Comparison of ENCODE assay signal across 18 cellular contexts in genomic region chr12:78726854-78727253, GRCh38.
DNase-seq lines count a peak whose midpoint lies in the region; ATAC-seq, FAIRE-seq and TF ChIP-seq lines count a peak whose summit lies in the region.
"Had no signal": no experiment of that assay in that cellular context is flagged by ENCODE, and none has a peak within 500 bp of the region (broad histone marks: within the 10 kb centered on the region; RNA-seq: fewer than 3 reads in every experiment).

No MANE protein-coding gene starts in this region.

- H3K4me3 ChIP-seq in HCT116 (replicated peaks in 1 of 2; ENCODE audit: low read depth in 1 of 2, low read length in 2 of 2), result no peak overlapping the region
- H3K4me3 ChIP-seq in H1 (ENCODE audit: extremely low read depth in 1 of 4, insufficient read depth in 2 of 4, low read depth in 3 of 4, low read length in 4 of 4), result no peak overlapping the region
- no peak overlapping the region for H3K4me3 ChIP-seq in neural progenitor cell
- H3K4me3 ChIP-seq: GM12878 had no signal

- intact Hi-C loops in HCT116 (cut with micrococcal nuclease), result no loop called here

- peaks cover 0 to 6% of the 10 kb centered on the region in 2 experiments; a peak in 1 of 4 replicates for H3K4me1 ChIP-seq in HCT116 (ENCODE audit: control insufficient read depth in 1 of 2, insufficient read depth in 2 of 2, low read length in 2 of 2)
- H3K4me1 ChIP-seq in H1 (replicated peaks in 1 of 4; ENCODE audit: control insufficient read depth in 3 of 4, insufficient read depth in 4 of 4, low read length in 3 of 4), result no peaks in the 10 kb centered on the region
- peaks cover 12% of the 10 kb centered on the region for H3K4me1 ChIP-seq in neural progenitor cell

- no peaks in the 10 kb centered on the region for H3K36me3 ChIP-seq in HCT116 (ENCODE audit: control insufficient read depth in 1 of 2, insufficient read depth in 2 of 2, low read length in 2 of 2)
- no peaks in the 10 kb centered on the region for H3K36me3 ChIP-seq in H1 (ENCODE audit: control insufficient read depth in 2 of 4, insufficient read depth in 4 of 4, low read length in 3 of 4)
- no peaks in the 10 kb centered on the region for H3K36me3 ChIP-seq in neural progenitor cell

- H3K14ac ChIP-seq in H1 (ENCODE audit: insufficient read length), result no peak overlapping the region

- H3K36me3 Mint-ChIP-seq in neural progenitor cell, result no peaks in the 10 kb centered on the region

- RAD21 ChIA-PET in HCT116 (lab: Charles Lee; ENCODE audit: low non-redundant PET in 1 of 2, low total read pairs in 2 of 2, uncharacterized antibody in 2 of 2, unreplicated experiment in 2 of 2), result no interaction called here

- FAIRE-seq in H1 (lab: Jason Lieb, UNC) (no peak), GM12891 (lab: Jason Lieb, UNC) (no peak)
- FAIRE-seq: GM12878, HepG2 had no signal

- no peak overlapping the region for H2BK5ac ChIP-seq in H1 (ENCODE audit: low read depth, low read length)

- H3K23ac ChIP-seq in H1 (ENCODE audit: insufficient read length), result no peak overlapping the region

- H3K4me2 ChIP-seq in HCT116 (ENCODE audit: low read length), result 0 out of 2 replicates have a peak overlapping the region, but pooled peaks have one; percentile 3
- no peak overlapping the region for H3K4me2 ChIP-seq in H1 (ENCODE audit: insufficient read depth in 1 of 2, low read depth in 2 of 2, low read length in 2 of 2)
- H3K4me2 ChIP-seq in neural progenitor cell, result no peak overlapping the region

- peak overlapping the region; percentile 72 for H2AFZ ChIP-seq in HCT116 (ENCODE audit: low read depth, low read length, poor library complexity, severe bottlenecking)
- H2AFZ ChIP-seq in H1 (ENCODE audit: low read length), result 0 out of 2 replicates have a peak overlapping the region, but pooled peaks have one; percentile 33
- no peak overlapping the region for H2AFZ ChIP-seq in neural progenitor cell (replicated peaks)

- no peak for TF ChIP-seq POLR2A in HCT116 (IDR thresholded peaks at IDR 0.05; ENCODE audit: borderline replicate concordance, extremely low read depth, insufficient read depth, insufficient read length)
- no peak for TF ChIP-seq POLR2A in H1 (IDR thresholded peaks at IDR 0.05; ENCODE audit: control extremely low read depth in 1 of 2, low read depth in 2 of 2, low read length in 2 of 2)
- no peak for TF ChIP-seq POLR2A in GM12891 (IDR thresholded peaks at IDR 0.05; ENCODE audit: low read depth, low read length)

- H3K79me2 ChIP-seq in HCT116 (ENCODE audit: insufficient read depth, low read length) (no peaks in the 10 kb centered on the region), H1 (ENCODE audit: control insufficient read depth in 1 of 2, insufficient read depth in 2 of 2, low read length in 2 of 2) (no peaks in the 10 kb centered on the region), neural progenitor cell (ENCODE audit: low read depth) (no peaks in the 10 kb centered on the region)

- H4K20me1 ChIP-seq in HCT116 (ENCODE audit: insufficient read depth) (no peaks in the 10 kb centered on the region), H1 (replicated peaks in 1 of 2; ENCODE audit: control insufficient read depth in 1 of 2, insufficient read depth in 2 of 2, low read length in 2 of 2) (no peaks in the 10 kb centered on the region), neural progenitor cell (ENCODE audit: low read depth) (no peaks in the 10 kb centered on the region)

- no peaks in the 10 kb centered on the region for H3F3A ChIP-seq in neural progenitor cell (ENCODE audit: low read depth)

- TF ChIP-seq CTCF in HCT116 (IDR thresholded peaks at IDR 0.05 in 2 of 3, conservative IDR thresholded peaks at IDR 0.05 in 1 of 3; ENCODE audit: borderline replicate concordance in 1 of 3, insufficient read depth in 1 of 3, low read depth in 2 of 3, low read length in 2 of 3), result no peak
- TF ChIP-seq CTCF in H1 (IDR thresholded peaks at IDR 0.05; ENCODE audit: control extremely low read depth in 1 of 3, insufficient read depth in 1 of 3, low read depth in 1 of 3, low read length in 3 of 3), result no peak
- TF ChIP-seq CTCF in neural progenitor cell (IDR thresholded peaks at IDR 0.05), result no peak

- H4K91ac ChIP-seq in H1 (replicated peaks; ENCODE audit: insufficient read length, low read length), result no peak overlapping the region

- POLR2A ChIA-PET in HCT116 (lab: Charles Lee), result no interaction called here
- POLR2A ChIA-PET in H1 (lab: Charles Lee; ENCODE audit: partially characterized antibody), result no interaction called here

- DNase-seq in HCT116 (ENCODE audit: low read depth, low spot score) (no peak), NCI-H510A (lab: John Stamatoyannopoulos, UW) (peak; percentile 9), H1 (ENCODE audit: low read depth in 1 of 2, low spot score in 2 of 2) (no peak), neural progenitor cell (ENCODE audit: low spot score) (no peak), NCI-H1417 treated with DMSO at 0.1 percent for 48 hours (lab: John Stamatoyannopoulos, UW) (no peak), GM12891 (ENCODE audit: insufficient read length, low spot score) (no peak), Ammon's horn (ENCODE audit: low spot score) (no peak)
- DNase-seq: GOT3, HFFc6, KBM-7, MV-4-11, NCI-H446 treated with DMSO at 0.1 percent for 48 hours had no signal

- no peak for TF ChIP-seq RAD21 in HCT116 (IDR thresholded peaks at IDR 0.05; ENCODE audit: low read depth)
- TF ChIP-seq RAD21 in H1 (IDR thresholded peaks at IDR 0.05 in 1 of 2, conservative IDR thresholded peaks at IDR 0.05 in 1 of 2; ENCODE audit: low read depth in 2 of 2, low read length in 2 of 2), result no peak

- H3K27me3 Mint-ChIP-seq in neural progenitor cell (ENCODE audit: insufficient read depth, low read depth), result peaks cover 5% of the 10 kb centered on the region
- H3K27me3 Mint-ChIP-seq: B cell had no signal

- no peak overlapping the region for H3K9ac ChIP-seq in HCT116 (ENCODE audit: low read length)
- H3K9ac ChIP-seq in H1 (replicated peaks in 1 of 4; ENCODE audit: extremely low read depth in 1 of 4, low read depth in 3 of 4, low read length in 3 of 4), result no peak overlapping the region
- no peak overlapping the region for H3K9ac ChIP-seq in neural progenitor cell

- peaks cover 19% of the 10 kb centered on the region for H3K4me1 Mint-ChIP-seq in neural progenitor cell
- H3K4me1 Mint-ChIP-seq: B cell had no signal

- no peaks in the 10 kb centered on the region for H3K9me2 ChIP-seq in HCT116 (ENCODE audit: insufficient read depth)

- peak overlapping the region; percentile 81 for H3K27ac Mint-ChIP-seq in neural progenitor cell
- H3K27ac Mint-ChIP-seq: B cell; HFFc6; T-helper 1 cell treated with Interleukin-12 subunit alpha and Interleukin-12 subunit beta and Interleukin-4 antibody, amounts not matched to agents 30 μg/mL and 1 μg/mL, for 36 hours had no signal

- no peak overlapping the region for H3K56ac ChIP-seq in H1 (replicated peaks; ENCODE audit: insufficient read length, low read depth, low read length)

- BruUV-seq in HCT116 (replicated peaks; lab: Mats Ljungman, UMichigan), result no TSS peak

- H3K9me3 Mint-ChIP-seq in neural progenitor cell, result no peaks in the 10 kb centered on the region
- H3K9me3 Mint-ChIP-seq: HFFc6; T-helper 1 cell treated with Interleukin-12 subunit alpha and Interleukin-12 subunit beta and Interleukin-4 antibody, amounts not matched to agents 30 μg/mL and 1 μg/mL, for 36 hours had no signal

- H3K9me3 ChIP-seq in HCT116 (ENCODE audit: control insufficient read depth in 1 of 2, insufficient read depth in 1 of 2, low read depth in 1 of 2, low read length in 2 of 2), result no peaks in the 10 kb centered on the region
- H3K9me3 ChIP-seq in H1 (ENCODE audit: insufficient read depth in 2 of 2, low read depth in 1 of 2, low read length in 1 of 2), result no peaks in the 10 kb centered on the region
- no peaks in the 10 kb centered on the region for H3K9me3 ChIP-seq in neural progenitor cell (ENCODE audit: low read depth)

- H2BK20ac ChIP-seq in H1 (ENCODE audit: low read length), result no peak overlapping the region

- no peak overlapping the region for H2BK120ac ChIP-seq in H1 (replicated peaks; ENCODE audit: low read depth, low read length)

- no peak overlapping the region for H3K4ac ChIP-seq in H1 (replicated peaks; ENCODE audit: insufficient read length, low read depth, low read length)

- no peaks in the 10 kb centered on the region for H3K23me2 ChIP-seq in H1 (ENCODE audit: low read depth, low read length)

- no peak overlapping the region for H4K5ac ChIP-seq in H1 (ENCODE audit: insufficient read length, low read depth, low read length)

- H2BK12ac ChIP-seq in H1 (ENCODE audit: low read depth, low read length), result no peak overlapping the region

- no peak overlapping the region for H2AK5ac ChIP-seq in H1 (ENCODE audit: low read depth, low read length)

- H3K27me3 ChIP-seq in HCT116 (ENCODE audit: insufficient read depth, low read length) (no peaks in the 10 kb centered on the region), H1 (replicated peaks in 1 of 4; ENCODE audit: control insufficient read depth in 3 of 4, extremely low read depth in 1 of 4, insufficient read depth in 3 of 4, low read length in 3 of 4) (no peaks in the 10 kb centered on the region), neural progenitor cell (no peaks in the 10 kb centered on the region)

- no peak overlapping the region for H2BK15ac ChIP-seq in H1 (ENCODE audit: low read length)

- no peak overlapping the region for H3K4me3 Mint-ChIP-seq in neural progenitor cell
- H3K4me3 Mint-ChIP-seq: B cell; HFFc6; T-helper 1 cell treated with Interleukin-12 subunit alpha and Interleukin-12 subunit beta and Interleukin-4 antibody, amounts not matched to agents 30 μg/mL and 1 μg/mL, for 36 hours had no signal

- no peak overlapping the region for H3K18ac ChIP-seq in H1 (ENCODE audit: extremely low read depth, low read length)

- CTCF ChIA-PET in HCT116 (lab: Charles Lee) (no interaction called here), H1 (lab: Charles Lee; ENCODE audit: partially characterized antibody) (no interaction called here)

- TF ChIP-seq EP300 in H1 (IDR thresholded peaks at IDR 0.05; ENCODE audit: borderline replicate concordance in 1 of 2, low read depth in 2 of 2, low read length in 2 of 2), result no peak

- no peak overlapping the region for H4K8ac ChIP-seq in H1 (ENCODE audit: extremely low read depth, insufficient read depth, low read length)

- H3K79me1 ChIP-seq in H1 (ENCODE audit: low read depth, low read length), result no peaks in the 10 kb centered on the region

- ATAC-seq in HCT116 (no peak), GM21786 (IDR thresholded peaks at IDR 0.05; ENCODE audit: unreplicated experiment) (no peak)
- ATAC-seq: GM12878, HepG2 had no signal

- H3K27ac ChIP-seq in HCT116 (ENCODE audit: low read depth, low read length), result no peak overlapping the region
- no peak overlapping the region for H3K27ac ChIP-seq in H1 (ENCODE audit: low read depth, low read length)
- no peak overlapping the region for H3K27ac ChIP-seq in neural progenitor cell
- H3K27ac ChIP-seq: RWPE1 had no signal

- WGBS in H1 (ENCODE audit: extremely low coverage in 1 of 2, insufficient coverage in 1 of 2, insufficient read length in 1 of 2, insufficient replicate concordance in 2 of 2, low coverage in 1 of 2, low lambda C conversion rate in 2 of 2, missing lambda C conversion rate in 1 of 2), 2 experiments, result 91% methylated on average over 2 of the region's 2 CpGs; no CpG with 5 or more reads in 1 of the 2 experiments

TF ChIP-seq in HCT116, 20 proteins besides CTCF, POLR2A, EP300 and RAD21 (continues in another document):
- no peak for TF ChIP-seq ZNF274 (IDR thresholded peaks at IDR 0.05; ENCODE audit: low read depth, low read length)

TF ChIP-seq in GM12891, 5 proteins besides CTCF, POLR2A, EP300 and RAD21 (continues in another document):
- TF ChIP-seq PAX5 (IDR thresholded peaks at IDR 0.05; ENCODE audit: insufficient read depth, low read length, severe bottlenecking), result no peak
- TF ChIP-seq SPI1 (IDR thresholded peaks at IDR 0.05; ENCODE audit: low read depth, low read length), result no peak
